ENCODE assay signal across 1 cellular context in the genomic region with DNA sequence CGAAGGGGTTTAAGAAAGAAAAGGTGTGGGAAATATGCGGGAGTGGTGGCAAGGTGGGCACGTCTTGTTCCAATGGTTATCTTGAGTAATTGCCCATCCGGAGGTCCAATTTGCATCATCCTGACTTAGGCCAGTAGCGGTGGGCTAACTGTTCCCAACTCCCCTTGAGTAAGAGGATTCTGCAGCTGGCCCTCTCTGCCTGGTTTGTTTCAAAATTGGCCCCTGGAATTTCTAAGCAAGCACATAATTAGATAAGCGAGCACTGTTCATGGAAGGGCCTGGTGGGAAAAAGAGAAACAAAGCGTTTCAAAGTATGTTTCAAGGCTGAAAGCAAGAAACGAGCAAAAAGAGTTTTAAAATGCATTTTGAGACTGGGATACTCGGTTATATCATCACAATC.
TF ChIP-seq lines count a peak whose summit lies in the region.

No MANE protein-coding gene starts in this region.

TF ChIP-seq in GM23338, 12 proteins besides CTCF, POLR2A, EP300 and RAD21:
- TF ChIP-seq ZNF462 (CRISPR knock-in tag; IDR thresholded peaks at IDR 0.05) (no peak), POLR2AphosphoS5 (IDR thresholded peaks at IDR 0.05; ENCODE audit: low read depth) (no peak), ZNF114 (CRISPR knock-in tag; IDR thresholded peaks at IDR 0.05) (no peak), ZNF331 (CRISPR knock-in tag; IDR thresholded peaks at IDR 0.05; ENCODE audit: low read depth) (no peak), STAT1 (IDR thresholded peaks at IDR 0.05; ENCODE audit: unreplicated experiment) (no peak), NANOG (IDR thresholded peaks at IDR 0.05; ENCODE audit: borderline replicate concordance) (no peak)
